1 cellular context compared by ENCODE assay signal in the genomic region with DNA sequence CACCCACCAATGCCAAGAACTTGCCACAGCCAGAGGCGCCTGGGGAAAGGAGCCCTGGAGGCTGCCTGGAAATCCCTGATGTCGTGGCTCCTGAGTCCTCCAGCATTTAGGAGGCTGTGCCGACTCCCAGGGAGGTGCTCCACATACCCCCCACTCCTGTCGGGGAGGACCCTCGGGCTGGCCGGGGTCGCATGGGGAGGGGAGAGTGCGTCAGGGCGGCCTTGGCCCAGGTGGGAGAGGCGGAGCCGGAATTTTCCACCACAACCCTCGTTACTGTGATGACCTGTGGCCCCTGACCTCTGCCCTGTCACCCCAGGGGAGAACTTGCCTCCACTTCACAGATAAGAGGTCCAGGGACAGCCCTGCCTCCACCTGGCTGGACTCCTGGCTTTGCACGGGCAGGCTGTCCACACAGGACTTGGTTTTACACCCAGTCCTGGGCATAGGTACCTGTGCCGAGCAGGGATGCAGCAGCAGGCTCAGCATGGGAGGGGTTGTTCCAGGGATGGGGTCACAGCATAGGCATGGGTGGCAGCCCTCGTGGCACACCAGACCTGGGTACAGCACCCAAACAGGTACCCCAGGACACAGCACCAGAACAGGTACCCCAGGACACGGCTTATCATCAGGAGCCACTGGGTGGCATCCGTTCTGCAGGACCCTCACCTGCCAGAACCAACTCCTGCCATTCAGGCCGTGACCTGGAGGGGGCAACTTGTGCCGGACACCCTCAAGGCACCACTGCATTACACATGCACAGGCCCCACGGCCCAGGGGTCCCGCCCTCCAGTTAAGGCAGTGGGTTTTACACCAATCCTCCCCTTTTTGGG.
TF ChIP-seq lines count a peak whose summit lies in the region.

No MANE protein-coding gene starts in this region.

TF ChIP-seq in HepG2, 621 proteins besides CTCF, POLR2A, EP300 and RAD21 (continued from another document and continues in another):
- TF ChIP-seq, protein P1, sequence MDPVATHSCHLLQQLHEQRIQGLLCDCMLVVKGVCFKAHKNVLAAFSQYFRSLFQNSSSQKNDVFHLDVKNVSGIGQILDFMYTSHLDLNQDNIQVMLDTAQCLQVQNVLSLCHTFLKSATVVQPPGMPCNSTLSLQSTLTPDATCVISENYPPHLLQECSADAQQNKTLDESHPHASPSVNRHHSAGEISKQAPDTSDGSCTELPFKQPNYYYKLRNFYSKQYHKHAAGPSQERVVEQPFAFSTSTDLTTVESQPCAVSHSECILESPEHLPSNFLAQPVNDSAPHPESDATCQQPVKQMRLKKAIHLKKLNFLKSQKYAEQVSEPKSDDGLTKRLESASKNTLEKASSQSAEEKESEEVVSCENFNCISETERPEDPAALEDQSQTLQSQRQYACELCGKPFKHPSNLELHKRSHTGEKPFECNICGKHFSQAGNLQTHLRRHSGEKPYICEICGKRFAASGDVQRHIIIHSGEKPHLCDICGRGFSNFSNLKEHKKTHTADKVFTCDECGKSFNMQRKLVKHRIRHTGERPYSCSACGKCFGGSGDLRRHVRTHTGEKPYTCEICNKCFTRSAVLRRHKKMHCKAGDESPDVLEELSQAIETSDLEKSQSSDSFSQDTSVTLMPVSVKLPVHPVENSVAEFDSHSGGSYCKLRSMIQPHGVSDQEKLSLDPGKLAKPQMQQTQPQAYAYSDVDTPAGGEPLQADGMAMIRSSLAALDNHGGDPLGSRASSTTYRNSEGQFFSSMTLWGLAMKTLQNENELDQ (CRISPR knock-in tag; IDR thresholded peaks at IDR 0.05; ENCODE audit: borderline replicate concordance), result no peak
- TF ChIP-seq RBFOX2 (IDR thresholded peaks at IDR 0.05; ENCODE audit: low read depth, low read length) (no peak), DMAP1 (CRISPR knock-in tag; IDR thresholded peaks at IDR 0.05) (no peak), ZNF205 (CRISPR knock-in tag; IDR thresholded peaks at IDR 0.05) (no peak), FOXP1 (IDR thresholded peaks at IDR 0.05) (no peak), FOXP1 (CRISPR knock-in tag; IDR thresholded peaks at IDR 0.05) (no peak), ZNF34 (CRISPR knock-in tag; IDR thresholded peaks at IDR 0.05; ENCODE audit: borderline replicate concordance) (0 out of 2 replicates have a peak, but pooled peaks have one; percentile 84), ZNF234 (CRISPR knock-in tag; conservative IDR thresholded peaks at IDR 0.05) (no peak), ZNF264 (CRISPR knock-in tag; IDR thresholded peaks at IDR 0.05) (peak; percentile 18; the same call in 1 of the 2 replicates), ZNF431 (CRISPR knock-in tag; IDR thresholded peaks at IDR 0.05; ENCODE audit: borderline replicate concordance, low read depth) (0 out of 2 replicates have a peak, but pooled peaks have one; percentile 21), ZNF562 (CRISPR knock-in tag; IDR thresholded peaks at IDR 0.05; ENCODE audit: borderline replicate concordance) (no peak), FOSL1 (CRISPR knock-in tag; IDR thresholded peaks at IDR 0.05; ENCODE audit: borderline replicate concordance) (no peak), RFXAP (CRISPR knock-in tag; IDR thresholded peaks at IDR 0.05; ENCODE audit: borderline replicate concordance) (no peak), GLI4 (CRISPR knock-in tag; IDR thresholded peaks at IDR 0.05; ENCODE audit: borderline replicate concordance) (no peak), SNRNP70 (IDR thresholded peaks at IDR 0.05; ENCODE audit: low read depth, low read length) (no peak), ZBTB20 (CRISPR knock-in tag; IDR thresholded peaks at IDR 0.05; ENCODE audit: borderline replicate concordance, low read depth) (no peak; the same call in 1 of the 2 replicates), HMGA1 (CRISPR knock-in tag; conservative IDR thresholded peaks at IDR 0.05) (no peak), ADNP (CRISPR knock-in tag; IDR thresholded peaks at IDR 0.05) (0 out of 2 replicates have a peak, but pooled peaks have one; percentile 9), JUN (CRISPR knock-in tag; IDR thresholded peaks at IDR 0.05) (0 out of 2 replicates have a peak, but pooled peaks have one; percentile 60)
- TF ChIP-seq, protein P2, sequence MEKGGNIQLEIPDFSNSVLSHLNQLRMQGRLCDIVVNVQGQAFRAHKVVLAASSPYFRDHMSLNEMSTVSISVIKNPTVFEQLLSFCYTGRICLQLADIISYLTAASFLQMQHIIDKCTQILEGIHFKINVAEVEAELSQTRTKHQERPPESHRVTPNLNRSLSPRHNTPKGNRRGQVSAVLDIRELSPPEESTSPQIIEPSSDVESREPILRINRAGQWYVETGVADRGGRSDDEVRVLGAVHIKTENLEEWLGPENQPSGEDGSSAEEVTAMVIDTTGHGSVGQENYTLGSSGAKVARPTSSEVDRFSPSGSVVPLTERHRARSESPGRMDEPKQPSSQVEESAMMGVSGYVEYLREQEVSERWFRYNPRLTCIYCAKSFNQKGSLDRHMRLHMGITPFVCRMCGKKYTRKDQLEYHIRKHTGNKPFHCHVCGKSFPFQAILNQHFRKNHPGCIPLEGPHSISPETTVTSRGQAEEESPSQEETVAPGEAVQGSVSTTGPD (CRISPR knock-in tag; IDR thresholded peaks at IDR 0.05), result no peak
- TF ChIP-seq, protein P3, sequence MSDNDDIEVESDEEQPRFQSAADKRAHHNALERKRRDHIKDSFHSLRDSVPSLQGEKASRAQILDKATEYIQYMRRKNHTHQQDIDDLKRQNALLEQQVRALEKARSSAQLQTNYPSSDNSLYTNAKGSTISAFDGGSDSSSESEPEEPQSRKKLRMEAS (IDR thresholded peaks at IDR 0.05), result no peak; the same call in 1 of the 2 replicates
- TF ChIP-seq, protein P4, sequence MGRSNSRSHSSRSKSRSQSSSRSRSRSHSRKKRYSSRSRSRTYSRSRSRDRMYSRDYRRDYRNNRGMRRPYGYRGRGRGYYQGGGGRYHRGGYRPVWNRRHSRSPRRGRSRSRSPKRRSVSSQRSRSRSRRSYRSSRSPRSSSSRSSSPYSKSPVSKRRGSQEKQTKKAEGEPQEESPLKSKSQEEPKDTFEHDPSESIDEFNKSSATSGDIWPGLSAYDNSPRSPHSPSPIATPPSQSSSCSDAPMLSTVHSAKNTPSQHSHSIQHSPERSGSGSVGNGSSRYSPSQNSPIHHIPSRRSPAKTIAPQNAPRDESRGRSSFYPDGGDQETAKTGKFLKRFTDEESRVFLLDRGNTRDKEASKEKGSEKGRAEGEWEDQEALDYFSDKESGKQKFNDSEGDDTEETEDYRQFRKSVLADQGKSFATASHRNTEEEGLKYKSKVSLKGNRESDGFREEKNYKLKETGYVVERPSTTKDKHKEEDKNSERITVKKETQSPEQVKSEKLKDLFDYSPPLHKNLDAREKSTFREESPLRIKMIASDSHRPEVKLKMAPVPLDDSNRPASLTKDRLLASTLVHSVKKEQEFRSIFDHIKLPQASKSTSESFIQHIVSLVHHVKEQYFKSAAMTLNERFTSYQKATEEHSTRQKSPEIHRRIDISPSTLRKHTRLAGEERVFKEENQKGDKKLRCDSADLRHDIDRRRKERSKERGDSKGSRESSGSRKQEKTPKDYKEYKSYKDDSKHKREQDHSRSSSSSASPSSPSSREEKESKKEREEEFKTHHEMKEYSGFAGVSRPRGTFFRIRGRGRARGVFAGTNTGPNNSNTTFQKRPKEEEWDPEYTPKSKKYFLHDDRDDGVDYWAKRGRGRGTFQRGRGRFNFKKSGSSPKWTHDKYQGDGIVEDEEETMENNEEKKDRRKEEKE (IDR thresholded peaks at IDR 0.05), result no peak
- TF ChIP-seq, protein P5, sequence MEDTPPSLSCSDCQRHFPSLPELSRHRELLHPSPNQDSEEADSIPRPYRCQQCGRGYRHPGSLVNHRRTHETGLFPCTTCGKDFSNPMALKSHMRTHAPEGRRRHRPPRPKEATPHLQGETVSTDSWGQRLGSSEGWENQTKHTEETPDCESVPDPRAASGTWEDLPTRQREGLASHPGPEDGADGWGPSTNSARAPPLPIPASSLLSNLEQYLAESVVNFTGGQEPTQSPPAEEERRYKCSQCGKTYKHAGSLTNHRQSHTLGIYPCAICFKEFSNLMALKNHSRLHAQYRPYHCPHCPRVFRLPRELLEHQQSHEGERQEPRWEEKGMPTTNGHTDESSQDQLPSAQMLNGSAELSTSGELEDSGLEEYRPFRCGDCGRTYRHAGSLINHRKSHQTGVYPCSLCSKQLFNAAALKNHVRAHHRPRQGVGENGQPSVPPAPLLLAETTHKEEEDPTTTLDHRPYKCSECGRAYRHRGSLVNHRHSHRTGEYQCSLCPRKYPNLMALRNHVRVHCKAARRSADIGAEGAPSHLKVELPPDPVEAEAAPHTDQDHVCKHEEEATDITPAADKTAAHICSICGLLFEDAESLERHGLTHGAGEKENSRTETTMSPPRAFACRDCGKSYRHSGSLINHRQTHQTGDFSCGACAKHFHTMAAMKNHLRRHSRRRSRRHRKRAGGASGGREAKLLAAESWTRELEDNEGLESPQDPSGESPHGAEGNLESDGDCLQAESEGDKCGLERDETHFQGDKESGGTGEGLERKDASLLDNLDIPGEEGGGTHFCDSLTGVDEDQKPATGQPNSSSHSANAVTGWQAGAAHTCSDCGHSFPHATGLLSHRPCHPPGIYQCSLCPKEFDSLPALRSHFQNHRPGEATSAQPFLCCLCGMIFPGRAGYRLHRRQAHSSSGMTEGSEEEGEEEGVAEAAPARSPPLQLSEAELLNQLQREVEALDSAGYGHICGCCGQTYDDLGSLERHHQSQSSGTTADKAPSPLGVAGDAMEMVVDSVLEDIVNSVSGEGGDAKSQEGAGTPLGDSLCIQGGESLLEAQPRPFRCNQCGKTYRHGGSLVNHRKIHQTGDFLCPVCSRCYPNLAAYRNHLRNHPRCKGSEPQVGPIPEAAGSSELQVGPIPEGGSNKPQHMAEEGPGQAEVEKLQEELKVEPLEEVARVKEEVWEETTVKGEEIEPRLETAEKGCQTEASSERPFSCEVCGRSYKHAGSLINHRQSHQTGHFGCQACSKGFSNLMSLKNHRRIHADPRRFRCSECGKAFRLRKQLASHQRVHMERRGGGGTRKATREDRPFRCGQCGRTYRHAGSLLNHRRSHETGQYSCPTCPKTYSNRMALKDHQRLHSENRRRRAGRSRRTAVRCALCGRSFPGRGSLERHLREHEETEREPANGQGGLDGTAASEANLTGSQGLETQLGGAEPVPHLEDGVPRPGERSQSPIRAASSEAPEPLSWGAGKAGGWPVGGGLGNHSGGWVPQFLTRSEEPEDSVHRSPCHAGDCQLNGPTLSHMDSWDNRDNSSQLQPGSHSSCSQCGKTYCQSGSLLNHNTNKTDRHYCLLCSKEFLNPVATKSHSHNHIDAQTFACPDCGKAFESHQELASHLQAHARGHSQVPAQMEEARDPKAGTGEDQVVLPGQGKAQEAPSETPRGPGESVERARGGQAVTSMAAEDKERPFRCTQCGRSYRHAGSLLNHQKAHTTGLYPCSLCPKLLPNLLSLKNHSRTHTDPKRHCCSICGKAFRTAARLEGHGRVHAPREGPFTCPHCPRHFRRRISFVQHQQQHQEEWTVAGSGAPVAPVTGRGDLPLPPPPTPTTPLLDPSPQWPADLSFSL (CRISPR knock-in tag; IDR thresholded peaks at IDR 0.05), result no peak
- TF ChIP-seq, protein P6, sequence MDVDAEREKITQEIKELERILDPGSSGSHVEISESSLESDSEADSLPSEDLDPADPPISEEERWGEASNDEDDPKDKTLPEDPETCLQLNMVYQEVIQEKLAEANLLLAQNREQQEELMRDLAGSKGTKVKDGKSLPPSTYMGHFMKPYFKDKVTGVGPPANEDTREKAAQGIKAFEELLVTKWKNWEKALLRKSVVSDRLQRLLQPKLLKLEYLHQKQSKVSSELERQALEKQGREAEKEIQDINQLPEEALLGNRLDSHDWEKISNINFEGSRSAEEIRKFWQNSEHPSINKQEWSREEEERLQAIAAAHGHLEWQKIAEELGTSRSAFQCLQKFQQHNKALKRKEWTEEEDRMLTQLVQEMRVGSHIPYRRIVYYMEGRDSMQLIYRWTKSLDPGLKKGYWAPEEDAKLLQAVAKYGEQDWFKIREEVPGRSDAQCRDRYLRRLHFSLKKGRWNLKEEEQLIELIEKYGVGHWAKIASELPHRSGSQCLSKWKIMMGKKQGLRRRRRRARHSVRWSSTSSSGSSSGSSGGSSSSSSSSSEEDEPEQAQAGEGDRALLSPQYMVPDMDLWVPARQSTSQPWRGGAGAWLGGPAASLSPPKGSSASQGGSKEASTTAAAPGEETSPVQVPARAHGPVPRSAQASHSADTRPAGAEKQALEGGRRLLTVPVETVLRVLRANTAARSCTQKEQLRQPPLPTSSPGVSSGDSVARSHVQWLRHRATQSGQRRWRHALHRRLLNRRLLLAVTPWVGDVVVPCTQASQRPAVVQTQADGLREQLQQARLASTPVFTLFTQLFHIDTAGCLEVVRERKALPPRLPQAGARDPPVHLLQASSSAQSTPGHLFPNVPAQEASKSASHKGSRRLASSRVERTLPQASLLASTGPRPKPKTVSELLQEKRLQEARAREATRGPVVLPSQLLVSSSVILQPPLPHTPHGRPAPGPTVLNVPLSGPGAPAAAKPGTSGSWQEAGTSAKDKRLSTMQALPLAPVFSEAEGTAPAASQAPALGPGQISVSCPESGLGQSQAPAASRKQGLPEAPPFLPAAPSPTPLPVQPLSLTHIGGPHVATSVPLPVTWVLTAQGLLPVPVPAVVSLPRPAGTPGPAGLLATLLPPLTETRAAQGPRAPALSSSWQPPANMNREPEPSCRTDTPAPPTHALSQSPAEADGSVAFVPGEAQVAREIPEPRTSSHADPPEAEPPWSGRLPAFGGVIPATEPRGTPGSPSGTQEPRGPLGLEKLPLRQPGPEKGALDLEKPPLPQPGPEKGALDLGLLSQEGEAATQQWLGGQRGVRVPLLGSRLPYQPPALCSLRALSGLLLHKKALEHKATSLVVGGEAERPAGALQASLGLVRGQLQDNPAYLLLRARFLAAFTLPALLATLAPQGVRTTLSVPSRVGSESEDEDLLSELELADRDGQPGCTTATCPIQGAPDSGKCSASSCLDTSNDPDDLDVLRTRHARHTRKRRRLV (CRISPR knock-in tag; IDR thresholded peaks at IDR 0.05), result no peak
- TF ChIP-seq, protein P7, sequence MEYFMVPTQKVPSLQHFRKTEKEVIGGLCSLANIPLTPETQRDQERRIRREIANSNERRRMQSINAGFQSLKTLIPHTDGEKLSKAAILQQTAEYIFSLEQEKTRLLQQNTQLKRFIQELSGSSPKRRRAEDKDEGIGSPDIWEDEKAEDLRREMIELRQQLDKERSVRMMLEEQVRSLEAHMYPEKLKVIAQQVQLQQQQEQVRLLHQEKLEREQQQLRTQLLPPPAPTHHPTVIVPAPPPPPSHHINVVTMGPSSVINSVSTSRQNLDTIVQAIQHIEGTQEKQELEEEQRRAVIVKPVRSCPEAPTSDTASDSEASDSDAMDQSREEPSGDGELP (IDR thresholded peaks at IDR 0.05; ENCODE audit: borderline replicate concordance, low read depth), result no peak; the same call in 1 of the 2 replicates
- TF ChIP-seq, protein P8, sequence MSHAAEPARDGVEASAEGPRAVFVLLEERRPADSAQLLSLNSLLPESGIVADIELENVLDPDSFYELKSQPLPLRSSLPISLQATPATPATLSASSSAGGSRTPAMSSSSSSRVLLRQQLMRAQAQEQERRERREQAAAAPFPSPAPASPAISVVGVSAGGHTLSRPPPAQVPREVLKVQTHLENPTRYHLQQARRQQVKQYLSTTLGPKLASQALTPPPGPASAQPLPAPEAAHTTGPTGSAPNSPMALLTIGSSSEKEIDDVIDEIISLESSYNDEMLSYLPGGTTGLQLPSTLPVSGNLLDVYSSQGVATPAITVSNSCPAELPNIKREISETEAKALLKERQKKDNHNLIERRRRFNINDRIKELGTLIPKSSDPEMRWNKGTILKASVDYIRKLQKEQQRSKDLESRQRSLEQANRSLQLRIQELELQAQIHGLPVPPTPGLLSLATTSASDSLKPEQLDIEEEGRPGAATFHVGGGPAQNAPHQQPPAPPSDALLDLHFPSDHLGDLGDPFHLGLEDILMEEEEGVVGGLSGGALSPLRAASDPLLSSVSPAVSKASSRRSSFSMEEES (CRISPR knock-in tag; IDR thresholded peaks at IDR 0.05), result no peak
- TF ChIP-seq, protein P9, sequence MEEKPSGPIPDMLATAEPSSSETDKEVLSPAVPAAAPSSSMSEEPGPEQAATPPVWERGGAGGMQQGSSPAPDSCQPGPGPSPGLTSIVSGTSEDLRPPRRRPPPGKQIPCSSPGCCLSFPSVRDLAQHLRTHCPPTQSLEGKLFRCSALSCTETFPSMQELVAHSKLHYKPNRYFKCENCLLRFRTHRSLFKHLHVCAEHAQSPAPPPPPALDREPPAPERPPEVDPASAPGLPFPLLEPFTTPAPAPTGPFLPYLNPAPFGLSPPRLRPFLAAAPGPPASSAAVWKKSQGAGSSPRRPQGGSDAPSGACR (CRISPR knock-in tag; IDR thresholded peaks at IDR 0.05), result no peak
